In genomic region chr4:113574636-113575103, GRCh38 we compare ENCODE assay signal across 8 cellular contexts.
DNase-seq lines count a peak whose midpoint lies in the region; ATAC-seq and TF ChIP-seq lines count a peak whose summit lies in the region.

No MANE protein-coding gene starts in this region.

- peak; percentile 89 for ATAC-seq in body of pancreas
- ATAC-seq in GM18861 (IDR thresholded peaks at IDR 0.05; ENCODE audit: unreplicated experiment), result no peak

- H3K4me3 ChIP-seq in body of pancreas (no peak overlapping the region), BE2C (ENCODE audit: low read depth, low read length) (no peak overlapping the region)

- H3K9me3 ChIP-seq in body of pancreas (no peaks in the 10 kb centered on the region), BE2C (no peaks in the 10 kb centered on the region)

- no peaks in the 10 kb centered on the region for H3K36me3 ChIP-seq in body of pancreas (replicated peaks in 1 of 2; ENCODE audit: insufficient read depth in 1 of 2, low read depth in 2 of 2)
- H3K36me3 ChIP-seq in BE2C, result no peaks in the 10 kb centered on the region

- H3K27me3 ChIP-seq in body of pancreas (no peaks in the 10 kb centered on the region), BE2C (no peaks in the 10 kb centered on the region)

- intact Hi-C loops in body of pancreas (cut with DNase I), result no loop called here

- H3K4me1 ChIP-seq in body of pancreas (peaks cover 20% of the 10 kb centered on the region), BE2C (no peaks in the 10 kb centered on the region)

- TF ChIP-seq POLR2A in body of pancreas (IDR thresholded peaks at IDR 0.05), result no peak

- DNase-seq in HS-5 (ENCODE audit: low read depth) (peak; percentile 37), body of pancreas (no peak), iris pigment epithelial cell (ENCODE audit: low read depth) (peak; percentile 84), superior temporal gyrus (ENCODE audit: extremely low spot score) (peak; percentile 43), HuH-7 (ENCODE audit: low spot score) (no peak), MV-4-11 (lab: John Stamatoyannopoulos, UW) (no peak), BE2C (no peak)

- H3K27ac ChIP-seq in body of pancreas, result peak overlapping the region in 3 of 4 donors; percentile 45 to 70 (median 67)

- 8 to 19% methylated on average over 1 of the region's 1 CpG for WGBS in body of pancreas, 2 donors

- TF ChIP-seq CTCF in body of pancreas (IDR thresholded peaks at IDR 0.05) (no peak), BE2C (IDR thresholded peaks at IDR 0.05; ENCODE audit: low read depth, low read length) (no peak)

Comparison
In these comparisons a context has a peak if more than half of its experiments do, and no peak if none do; other contexts are left out.
1. DNase-seq: peak in HS-5 (single experiment), iris pigment epithelial cell (single experiment) and superior temporal gyrus (single experiment); none in body of pancreas (0 of 4), HuH-7 (single experiment), MV-4-11 (single experiment) and BE2C (single experiment).